In the genomic region with DNA sequence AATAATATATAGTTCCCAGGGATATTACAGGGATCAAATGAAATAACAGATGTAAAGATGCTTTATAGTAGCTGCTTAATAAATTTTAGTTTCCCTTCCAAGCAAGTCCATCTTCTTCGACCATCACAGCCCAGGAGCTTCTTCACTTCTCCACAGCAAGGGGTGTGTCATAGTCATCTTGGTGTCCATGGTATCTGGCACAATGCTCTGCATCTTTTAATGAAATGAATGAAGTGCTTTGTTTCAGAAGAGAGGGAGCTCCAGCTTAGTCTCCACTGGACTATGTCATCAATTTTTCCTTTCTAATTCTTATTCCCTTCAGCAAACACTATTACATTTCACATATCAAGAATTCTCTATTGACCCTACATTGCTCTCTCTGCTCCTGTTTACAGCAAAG, we compare ENCODE assay signal across 16 cellular contexts. TPM values are rescaled to one million over a fixed set of nuclear protein-coding genes. Genes with fewer than 3 reads are reported as not detected.
A peak's percentile ranks its signal among the peaks of the same experiment; 100 is the strongest.
DNase-seq lines count a peak whose midpoint lies in the region; ATAC-seq lines count a peak whose summit lies in the region.
"Had no signal": no experiment of that assay in that cellular context is flagged by ENCODE, and none has a peak within 500 bp of the region (broad histone marks: within the 10 kb centered on the region; RNA-seq: fewer than 3 reads in every experiment).

No MANE protein-coding gene starts in this region.

- H3K27ac ChIP-seq in cingulate gyrus (ENCODE audit: low read depth, low read length): peak overlapping the region; percentile 75
- H3K27ac ChIP-seq: left ventricle myocardium inferior, parathyroid adenoma had no signal

- no peak for ATAC-seq in stimulated activated effector memory CD8-positive, alpha-beta T cell treated with anti-CD3 and anti-CD28 coated beads, Interleukin-12 subunit alpha, Interleukin-12 subunit beta, amount 100 ng/mL, for 72 hours
- ATAC-seq in GM19463 (IDR thresholded peaks at IDR 0.05; ENCODE audit: unreplicated experiment): no peak
- ATAC-seq: K562 had no signal

- in situ Hi-C loops in SK-MEL-5 (cut with HindIII; ENCODE audit: low pct_unique_long_range_greater_than_20kb, low sequenced_read_pairs): no loop called here

- H3K9me3 Mint-ChIP-seq in activated CD4-positive, alpha-beta memory T cell treated with anti-CD3 and anti-CD28 coated beads for 36 hours: no peaks in the 10 kb centered on the region
- H3K9me3 Mint-ChIP-seq in activated CD4-positive, alpha-beta memory T cell treated with anti-CD3 and anti-CD28 coated beads, Interleukin-2, amount 10 ng/mL, durations not matched to agents 7 days and 5 days: no peaks in the 10 kb centered on the region
- no peaks in the 10 kb centered on the region for H3K9me3 Mint-ChIP-seq in stimulated activated effector memory CD8-positive, alpha-beta T cell treated with anti-CD3 and anti-CD28 coated beads, Interleukin-12 subunit alpha, Interleukin-12 subunit beta, amount 100 ng/mL, for 72 hours

- no peak overlapping the region for H3K4me3 Mint-ChIP-seq in activated CD4-positive, alpha-beta memory T cell treated with anti-CD3 and anti-CD28 coated beads for 36 hours
- H3K4me3 Mint-ChIP-seq in activated CD4-positive, alpha-beta memory T cell treated with anti-CD3 and anti-CD28 coated beads, Interleukin-2, amount 10 ng/mL, durations not matched to agents 7 days and 5 days: no peak overlapping the region
- H3K4me3 Mint-ChIP-seq in stimulated activated effector memory CD8-positive, alpha-beta T cell treated with anti-CD3 and anti-CD28 coated beads, Interleukin-12 subunit alpha, Interleukin-12 subunit beta, amount 100 ng/mL, for 72 hours: no peak overlapping the region

- no peaks in the 10 kb centered on the region for H3K36me3 Mint-ChIP-seq in activated CD4-positive, alpha-beta memory T cell treated with anti-CD3 and anti-CD28 coated beads for 36 hours
- H3K36me3 Mint-ChIP-seq in activated CD4-positive, alpha-beta memory T cell treated with anti-CD3 and anti-CD28 coated beads, Interleukin-2, amount 10 ng/mL, durations not matched to agents 7 days and 5 days (ENCODE audit: low read depth): peaks cover 6% of the 10 kb centered on the region
- H3K36me3 Mint-ChIP-seq in stimulated activated effector memory CD8-positive, alpha-beta T cell treated with anti-CD3 and anti-CD28 coated beads, Interleukin-12 subunit alpha, Interleukin-12 subunit beta, amount 100 ng/mL, for 72 hours: no peaks in the 10 kb centered on the region

- peak overlapping the region; percentile 49 for H3K27ac Mint-ChIP-seq in activated CD4-positive, alpha-beta memory T cell treated with anti-CD3 and anti-CD28 coated beads for 36 hours
- H3K27ac Mint-ChIP-seq in activated CD4-positive, alpha-beta memory T cell treated with anti-CD3 and anti-CD28 coated beads, Interleukin-2, amount 10 ng/mL, durations not matched to agents 7 days and 5 days: no peak overlapping the region
- peak overlapping the region; percentile 24 for H3K27ac Mint-ChIP-seq in stimulated activated effector memory CD8-positive, alpha-beta T cell treated with anti-CD3 and anti-CD28 coated beads, Interleukin-12 subunit alpha, Interleukin-12 subunit beta, amount 100 ng/mL, for 72 hours

- CTCF ChIA-PET in activated CD4-positive, alpha-beta memory T cell treated with anti-CD3 and anti-CD28 coated beads for 36 hours (lab: Charles Lee): interaction anchor here (0.6 to 1.7 kb wide), 2 partner anchors 57 to 59 kb away, joined by 3 to 6 read pairs; no protein-coding TSS in a partner anchor
- CTCF ChIA-PET in activated CD4-positive, alpha-beta memory T cell treated with anti-CD3 and anti-CD28 coated beads, Interleukin-2, amount 10 ng/mL, durations not matched to agents 7 days and 5 days (lab: Charles Lee): interaction anchor here (0.9 kb wide), 1 partner anchor 8 kb away, joined by 3 read pairs; no protein-coding TSS in a partner anchor

- POLR2A ChIA-PET in activated CD4-positive, alpha-beta memory T cell treated with anti-CD3 and anti-CD28 coated beads for 36 hours (lab: Charles Lee): interaction anchor here (1.1 kb wide), 2 partner anchors 15 to 17 kb away, joined by 3 to 4 read pairs; no protein-coding TSS in a partner anchor
- POLR2A ChIA-PET in activated CD4-positive, alpha-beta memory T cell treated with anti-CD3 and anti-CD28 coated beads, Interleukin-2, amount 10 ng/mL, durations not matched to agents 7 days and 5 days (lab: Charles Lee): interaction anchor here (1.1 to 3.9 kb wide), 2 partner anchors 10 to 15 kb away, joined by 3 to 54 read pairs; no protein-coding TSS in a partner anchor

- no peak for DNase-seq in activated CD4-positive, alpha-beta memory T cell treated with anti-CD3 and anti-CD28 coated beads for 36 hours
- no peak for DNase-seq in activated CD4-positive, alpha-beta memory T cell treated with anti-CD3 and anti-CD28 coated beads, Interleukin-2, amount 10 ng/mL, durations not matched to agents 7 days and 5 days
- peak; percentile 64 for DNase-seq in SK-MEL-5 (ENCODE audit: low read depth, low spot score)
- no peak for DNase-seq in stimulated activated effector memory CD8-positive, alpha-beta T cell treated with anti-CD3 and anti-CD28 coated beads, Interleukin-12 subunit alpha, Interleukin-12 subunit beta, amount 100 ng/mL, for 72 hours (ENCODE audit: low spot score in 2 of 2)
- DNase-seq in effector CD4-positive, alpha-beta T cell: no peak
- no peak for DNase-seq in AML-193 (lab: John Stamatoyannopoulos, UW)
- DNase-seq: foreskin fibroblast; left ventricle myocardium inferior; NCI-H1048; NCI-H748 treated with DMSO at 0.1 percent for 48 hours; stimulated activated CD4-positive, alpha-beta T cell treated with anti-CD3 and anti-CD28 coated beads, Interleukin-4, amount 100 ng/mL, for 4 hours; trophoblast cell had no signal

- H3K4me1 Mint-ChIP-seq in activated CD4-positive, alpha-beta memory T cell treated with anti-CD3 and anti-CD28 coated beads for 36 hours (ENCODE audit: low read depth): peaks cover 68% of the 10 kb centered on the region
- peaks cover 66% of the 10 kb centered on the region for H3K4me1 Mint-ChIP-seq in activated CD4-positive, alpha-beta memory T cell treated with anti-CD3 and anti-CD28 coated beads, Interleukin-2, amount 10 ng/mL, durations not matched to agents 7 days and 5 days
- peaks cover 62% of the 10 kb centered on the region for H3K4me1 Mint-ChIP-seq in stimulated activated effector memory CD8-positive, alpha-beta T cell treated with anti-CD3 and anti-CD28 coated beads, Interleukin-12 subunit alpha, Interleukin-12 subunit beta, amount 100 ng/mL, for 72 hours

- H3K27me3 Mint-ChIP-seq in activated CD4-positive, alpha-beta memory T cell treated with anti-CD3 and anti-CD28 coated beads for 36 hours: no peaks in the 10 kb centered on the region
- H3K27me3 Mint-ChIP-seq in activated CD4-positive, alpha-beta memory T cell treated with anti-CD3 and anti-CD28 coated beads, Interleukin-2, amount 10 ng/mL, durations not matched to agents 7 days and 5 days: no peaks in the 10 kb centered on the region

- intact Hi-C loops in activated CD4-positive, alpha-beta memory T cell treated with anti-CD3 and anti-CD28 coated beads for 36 hours (cut with micrococcal nuclease): loop anchor here (10.0 kb wide), 4 partner anchors 205 to 1185 kb away; partner anchors contain the start of gene AKIRIN1

RNA-seq across cellular contexts. Expression of gene MACF1, which starts 4.9 kb away (rescaled TPM):
- 100 to 1,000 TPM; 239 to 240 TPM for total RNA-seq in activated CD4-positive, alpha-beta memory T cell treated with anti-CD3 and anti-CD28 coated beads for 36 hours
- total RNA-seq in activated CD4-positive, alpha-beta memory T cell treated with anti-CD3 and anti-CD28 coated beads, Interleukin-2, amount 10 ng/mL, durations not matched to agents 7 days and 5 days: 100 to 1,000 TPM; 345 to 381 TPM
- 70.1 and 77.9 TPM in 2 replicates for total RNA-seq in SK-MEL-5 (2014; rRNA removed; shearing (Covaris generic))
- polyA plus RNA-seq in SK-MEL-5 (2015; cell fraction: cytosol; rRNA removed): 43.7 and 77.3 TPM in 2 replicates
- 68.5 and 84.7 TPM in 2 replicates for polyA plus RNA-seq in SK-MEL-5 (2015; cell fraction: nucleus; rRNA removed)
